1 cellular context compared by ENCODE assay signal in genomic region chr4:82429728-82430192, GRCh38.
TF ChIP-seq lines count a peak whose summit lies in the region.

No MANE protein-coding gene starts in this region.

TF ChIP-seq in GM23338, 12 proteins besides CTCF, POLR2A, EP300 and RAD21 (continued from another document):
- TF ChIP-seq ETS1 (IDR thresholded peaks at IDR 0.05) (no peak), NANOG (IDR thresholded peaks at IDR 0.05; ENCODE audit: borderline replicate concordance) (no peak), JUNB (IDR thresholded peaks at IDR 0.05; ENCODE audit: unreplicated experiment) (no peak), ZNF331 (CRISPR knock-in tag; IDR thresholded peaks at IDR 0.05; ENCODE audit: low read depth) (no peak), ZNF462 (CRISPR knock-in tag; IDR thresholded peaks at IDR 0.05) (no peak)
